In genomic region chr3:136752046-136752326, GRCh38 we compare ENCODE assay signal across 8 cellular contexts. TPM values are rescaled to one million over a fixed set of nuclear protein-coding genes. Genes with fewer than 3 reads are reported as not detected.
DNase-seq lines count a peak whose midpoint lies in the region; ATAC-seq, FAIRE-seq and TF ChIP-seq lines count a peak whose summit lies in the region.

No MANE protein-coding gene starts in this region.

- no peaks in the 10 kb centered on the region for H3K36me3 ChIP-seq in pancreas

- FAIRE-seq in pancreas (lab: Jason Lieb, UNC) (no peak), RCC 7860 (lab: Jason Lieb, UNC) (no peak)

- DNase-seq in SW480 (ENCODE audit: low spot score) (peak; percentile 62), fibroblast of pulmonary artery (ENCODE audit: low read depth) (no peak), pancreas (no peak), RCC 7860 (ENCODE audit: low spot score) (no peak), NCI-H187 treated with DMSO at 0.1 percent for 48 hours (lab: John Stamatoyannopoulos, UW) (no peak)

- H3K27ac ChIP-seq in C4-2B (peak overlapping the region; percentile 97), pancreas (peak overlapping the region; percentile 96 to 99 (median 97))

- no peaks in the 10 kb centered on the region for H3K27me3 ChIP-seq in pancreas

- WGBS in pancreas, 2 donors, result 0% methylated on average over 14 to 41 of the region's 41 CpGs

- TF ChIP-seq CTCF in C4-2B (conservative IDR thresholded peaks at IDR 0.05) (no peak), fibroblast of pulmonary artery (IDR thresholded peaks at IDR 0.05; ENCODE audit: low read length, missing control alignments) (no peak), pancreas (IDR thresholded peaks at IDR 0.05) (no peak)

- H3K9me3 ChIP-seq in pancreas, result no peaks in the 10 kb centered on the region

- H3K4me1 ChIP-seq in pancreas, result peaks cover 15 to 26% (median 15%) of the 10 kb centered on the region in 3 donors

- peak overlapping the region; percentile 75 for H3K4me3 ChIP-seq in fibroblast of pulmonary artery (replicated peaks; ENCODE audit: low read depth, low read length)
- H3K4me3 ChIP-seq in pancreas, result peak overlapping the region; percentile 36 to 84 (median 75)

- ATAC-seq in GM18909 (IDR thresholded peaks at IDR 0.05; ENCODE audit: poor library complexity, unreplicated experiment) (peak; percentile 17), HG03135 (IDR thresholded peaks at IDR 0.05; ENCODE audit: unreplicated experiment) (peak; percentile 18), pancreas (peak; percentile 28 to 55 (median 42))

- intact Hi-C loops in pancreas (cut with DNase I), result loop anchor here in 1 of 3 donors (10.0 kb wide), 1 partner anchor 357 kb away; no protein-coding TSS in a partner anchor

RNA-seq across cellular contexts. Expression of gene STAG1, which starts 0.2 kb away (rescaled TPM):
- total RNA-seq in pancreas, result 10 to 100 TPM; 17.2 to 24.1 (median 19.5) TPM
- polyA plus RNA-seq in pancreas, result 1 to 10 TPM; 6.8 to 8.3 TPM
